Comparison of ENCODE assay signal across 2 cellular contexts in genomic region chr1:25782608-25783201, GRCh38.
TF ChIP-seq lines count a peak whose summit lies in the region.

No MANE protein-coding gene starts in this region.

TF ChIP-seq in HEK293, 187 proteins besides CTCF, POLR2A, EP300 and RAD21 (continued from another document and continues in another):
- peak; percentile 78 for TF ChIP-seq PRDM10 (tag by site-specific recombination; IDR thresholded peaks at IDR 0.05)
- 0 out of 2 replicates have a peak, but pooled peaks have one; percentile 60 for TF ChIP-seq ZNF2 (tag by site-specific recombination; IDR thresholded peaks at IDR 0.05)
- no peak for TF ChIP-seq ZBTB44 (tag by site-specific recombination; IDR thresholded peaks at IDR 0.05)
- peak; percentile 89 for TF ChIP-seq SP7 (tag by site-specific recombination; IDR thresholded peaks at IDR 0.05)
- TF ChIP-seq ZNF394 (tag by site-specific recombination; IDR thresholded peaks at IDR 0.05; ENCODE audit: borderline replicate concordance), result peak; percentile 59; the same call in 1 of the 2 replicates
- no peak for TF ChIP-seq ZNF488 (tag by site-specific recombination; IDR thresholded peaks at IDR 0.05)
- TF ChIP-seq KLF17 (tag by site-specific recombination; IDR thresholded peaks at IDR 0.05), result no peak
- peak; percentile 89 for TF ChIP-seq ZNF366 (tag by site-specific recombination; conservative IDR thresholded peaks at IDR 0.05)
- TF ChIP-seq ZSCAN23 (tag by site-specific recombination; IDR thresholded peaks at IDR 0.05), result 0 out of 2 replicates have a peak, but pooled peaks have one; percentile 48
- no peak for TF ChIP-seq HOXA7 (CRISPR knock-in tag; IDR thresholded peaks at IDR 0.05; ENCODE audit: borderline replicate concordance)
- TF ChIP-seq ZNF398 (tag by site-specific recombination; IDR thresholded peaks at IDR 0.05), result peak; percentile 70
- TF ChIP-seq ZBTB7A (tag by site-specific recombination; IDR thresholded peaks at IDR 0.05; ENCODE audit: low read depth), result no peak; the same call in 1 of the 2 replicates
- TF ChIP-seq ZNF433 (tag by site-specific recombination; IDR thresholded peaks at IDR 0.05; ENCODE audit: low read depth), result no peak
- TF ChIP-seq ZBTB48 (tag by site-specific recombination; IDR thresholded peaks at IDR 0.05), result peak; percentile 89
- peak; percentile 51; the same call in 1 of the 2 replicates for TF ChIP-seq PRDM6 (tag by site-specific recombination; IDR thresholded peaks at IDR 0.05)

TF ChIP-seq in K562, 482 proteins besides CTCF, POLR2A, EP300 and RAD21 (continued from another document and continues in another):
- TF ChIP-seq ZBTB43 (CRISPR knock-in tag; IDR thresholded peaks at IDR 0.05) (no peak), ZNF253 (CRISPR knock-in tag; conservative IDR thresholded peaks at IDR 0.05) (no peak), ARID3A (IDR thresholded peaks at IDR 0.05; ENCODE audit: borderline replicate concordance, low read depth, low read length) (no peak), ZNF280A (IDR thresholded peaks at IDR 0.05; ENCODE audit: low read depth, partially characterized antibody) (no peak), BCLAF1 (IDR thresholded peaks at IDR 0.05; ENCODE audit: borderline replicate concordance in 1 of 2, control insufficient read depth in 1 of 2, low read depth in 2 of 2, low read length in 1 of 2) (no peak), ZNF511 (CRISPR knock-in tag; IDR thresholded peaks at IDR 0.05) (no peak), BRF1 (IDR thresholded peaks at IDR 0.05; ENCODE audit: borderline replicate concordance, extremely low read depth, insufficient read length) (no peak), CBX1 (IDR thresholded peaks at IDR 0.05; ENCODE audit: low read depth) (no peak), FOXJ3 (CRISPR knock-in tag; IDR thresholded peaks at IDR 0.05) (no peak), PYGO2 (tag; IDR thresholded peaks at IDR 0.05) (no peak), HNRNPK (IDR thresholded peaks at IDR 0.05; ENCODE audit: low read depth, low read length, poor library complexity, severe bottlenecking) (no peak), CBFA2T3 (IDR thresholded peaks at IDR 0.05) (peak; percentile 83), TCF7 (IDR thresholded peaks at IDR 0.05; ENCODE audit: borderline replicate concordance) (no peak), MYNN (IDR thresholded peaks at IDR 0.05) (peak; percentile 59; the same call in 1 of the 2 replicates), MYNN (CRISPR knock-in tag; IDR thresholded peaks at IDR 0.05) (no peak), NR1H2 (CRISPR knock-in tag; IDR thresholded peaks at IDR 0.05) (no peak), DLX4 (CRISPR knock-in tag; IDR thresholded peaks at IDR 0.05) (no peak), THRAP3 (IDR thresholded peaks at IDR 0.05; ENCODE audit: borderline replicate concordance) (no peak), POLR2H (tag; IDR thresholded peaks at IDR 0.05; ENCODE audit: low read depth) (no peak), LEF1 (IDR thresholded peaks at IDR 0.05) (peak; percentile 61; the same call in 1 of the 2 replicates), C11orf30 (IDR thresholded peaks at IDR 0.05; ENCODE audit: low read depth) (no peak), GABPB2 (CRISPR knock-in tag; conservative IDR thresholded peaks at IDR 0.05) (no peak), ZBTB26 (CRISPR knock-in tag; IDR thresholded peaks at IDR 0.05) (no peak), CC2D1A (IDR thresholded peaks at IDR 0.05) (no peak), CCNT2 (IDR thresholded peaks at IDR 0.05; ENCODE audit: borderline replicate concordance, extremely low read depth, insufficient read length, low read depth, low read length) (peak; percentile 46), ZZZ3 (IDR thresholded peaks at IDR 0.05) (no peak), NUFIP1 (IDR thresholded peaks at IDR 0.05; ENCODE audit: partially characterized antibody) (no peak), SETDB1 (IDR thresholded peaks at IDR 0.05; ENCODE audit: low read length) (no peak), CCAR2 (IDR thresholded peaks at IDR 0.05; ENCODE audit: low read depth, low read length) (no peak), HDAC3 (IDR thresholded peaks at IDR 0.05; ENCODE audit: borderline replicate concordance, partially characterized antibody) (no peak), EP400 (IDR thresholded peaks at IDR 0.05) (no peak; the same call in 1 of the 2 replicates), XRCC3 (IDR thresholded peaks at IDR 0.05) (no peak), SRSF7 (optimal IDR thresholded peaks at IDR 0.05; ENCODE audit: low read depth, low read length) (no peak), SAP30 (IDR thresholded peaks at IDR 0.05; ENCODE audit: borderline replicate concordance, insufficient read depth, low read depth, low read length, poor library complexity, severe bottlenecking) (no peak), MCM2 (IDR thresholded peaks at IDR 0.05; ENCODE audit: low read depth) (no peak), ZNF780A (CRISPR knock-in tag; IDR thresholded peaks at IDR 0.05) (no peak), CSDE1 (IDR thresholded peaks at IDR 0.05) (no peak), KDM4B (IDR thresholded peaks at IDR 0.05; ENCODE audit: borderline replicate concordance in 2 of 2, low read depth in 1 of 2) (0 out of 4 replicates have a peak, but pooled peaks of 1 of the 2 experiments have one; percentile 48), ZBTB12 (CRISPR knock-in tag; IDR thresholded peaks at IDR 0.05) (no peak), JUND (IDR thresholded peaks at IDR 0.05; ENCODE audit: borderline replicate concordance, low read depth, low read length) (peak; percentile 95), JUND (tag; IDR thresholded peaks at IDR 0.05; ENCODE audit: borderline replicate concordance, low read depth, low read length) (peak; percentile 94; the same call in 2 of the 3 replicates), CLOCK (CRISPR knock-in tag; IDR thresholded peaks at IDR 0.05; ENCODE audit: borderline replicate concordance) (no peak), MTA3 (IDR thresholded peaks at IDR 0.05; ENCODE audit: borderline replicate concordance) (peak; percentile 89; the same call in 1 of the 2 replicates), THRA (IDR thresholded peaks at IDR 0.05) (no peak), PHF20 (IDR thresholded peaks at IDR 0.05; ENCODE audit: partially characterized antibody) (no peak), ZNF263 (CRISPR knock-in tag; IDR thresholded peaks at IDR 0.05; ENCODE audit: borderline replicate concordance) (no peak), PTRF (tag; IDR thresholded peaks at IDR 0.05) (no peak)
